In genomic region chr15:69562564-69562963, GRCh38 we compare ENCODE assay signal across 1 cellular context.
TF ChIP-seq lines count a peak whose summit lies in the region.

No MANE protein-coding gene starts in this region.

TF ChIP-seq in K562, 482 proteins besides CTCF, POLR2A, EP300 and RAD21 (continued from another document):
- TF ChIP-seq HBP1 (CRISPR knock-in tag; IDR thresholded peaks at IDR 0.05) (no peak), U2AF2 (optimal IDR thresholded peaks at IDR 0.05; ENCODE audit: low read depth, low read length) (no peak), ZNF740 (CRISPR knock-in tag; IDR thresholded peaks at IDR 0.05) (no peak), ZNF740 (tag; IDR thresholded peaks at IDR 0.05) (no peak), ZBTB11 (CRISPR knock-in tag; IDR thresholded peaks at IDR 0.05) (no peak), NFRKB (IDR thresholded peaks at IDR 0.05; ENCODE audit: low read depth) (no peak), EZH2 (IDR thresholded peaks at IDR 0.05; ENCODE audit: borderline replicate concordance, low read depth, low read length) (no peak), PHB2 (IDR thresholded peaks at IDR 0.05; ENCODE audit: low read depth) (no peak), SMAD2 (IDR thresholded peaks at IDR 0.05; ENCODE audit: low read depth, low read length) (no peak), DLX4 (CRISPR knock-in tag; IDR thresholded peaks at IDR 0.05) (no peak), STAG1 (CRISPR knock-in tag; IDR thresholded peaks at IDR 0.05; ENCODE audit: borderline replicate concordance) (no peak), CHD4 (IDR thresholded peaks at IDR 0.05; ENCODE audit: insufficient read depth, insufficient replicate concordance, low read depth, low read length, poor library complexity, severe bottlenecking) (no peak)
